Comparison of ENCODE assay signal across 1 cellular context in genomic region chr13:106163426-106163825, GRCh38.
TF ChIP-seq lines count a peak whose summit lies in the region.

No MANE protein-coding gene starts in this region.

TF ChIP-seq in endothelial cell of umbilical vein, 7 proteins besides CTCF, POLR2A, EP300 and RAD21:
- TF ChIP-seq GATA2 (IDR thresholded peaks at IDR 0.05; ENCODE audit: insufficient read depth, insufficient read length, low read depth, low read length) (no peak), MYC (IDR thresholded peaks at IDR 0.05; ENCODE audit: low read depth, low read length) (no peak), MAX (IDR thresholded peaks at IDR 0.05; ENCODE audit: insufficient read depth, insufficient read length) (no peak), FOS (IDR thresholded peaks at IDR 0.05; ENCODE audit: borderline replicate concordance, insufficient read depth, low read length) (no peak), EZH2 (IDR thresholded peaks at IDR 0.05; ENCODE audit: borderline replicate concordance, low read depth, low read length, severe bottlenecking) (no peak), JUN (IDR thresholded peaks at IDR 0.05; ENCODE audit: borderline replicate concordance, insufficient read depth, insufficient read length, low read depth) (no peak), POLR2AphosphoS5 (IDR thresholded peaks at IDR 0.05; ENCODE audit: insufficient read depth, low read depth, low read length) (no peak)
